17 cellular contexts compared by ENCODE assay signal in genomic region chr6:147170269-147170668, GRCh38. TPM values are rescaled to one million over a fixed set of nuclear protein-coding genes. Genes with fewer than 3 reads are reported as not detected.
DNase-seq lines count a peak whose midpoint lies in the region; ATAC-seq and TF ChIP-seq lines count a peak whose summit lies in the region.
"Had no signal": no experiment of that assay in that cellular context is flagged by ENCODE, and none has a peak within 500 bp of the region (broad histone marks: within the 10 kb centered on the region; RNA-seq: fewer than 3 reads in every experiment).

No MANE protein-coding gene starts in this region.

- no peak overlapping the region for H2BK5ac ChIP-seq in mesenchymal stem cell (ENCODE audit: low read depth, low read length, poor library complexity, severe bottlenecking)

- no peak overlapping the region for H4K8ac ChIP-seq in mesenchymal stem cell (ENCODE audit: low read length)

- ATAC-seq in HG02759 (IDR thresholded peaks at IDR 0.05; ENCODE audit: unreplicated experiment): no peak
- no peak for ATAC-seq in sciatic nerve
- ATAC-seq: pancreas, T-cell had no signal

- H3K36me3 ChIP-seq in MG63 (no peaks in the 10 kb centered on the region), mesenchymal stem cell (ENCODE audit: control insufficient read depth in 1 of 2, insufficient read depth in 2 of 2, low read depth in 1 of 2, low read length in 2 of 2) (no peaks in the 10 kb centered on the region)
- H3K36me3 ChIP-seq: adrenal gland, BLaER1, pancreas had no signal

- H3K4me3 ChIP-seq in AG09309 (ENCODE audit: control insufficient read depth, low read depth, low read length) (no peak overlapping the region), MG63 (no peak overlapping the region), mesenchymal stem cell (ENCODE audit: insufficient read depth in 1 of 2, low read depth in 1 of 2, low read length in 2 of 2) (no peak overlapping the region)
- H3K4me3 ChIP-seq: adrenal gland, BLaER1, pancreas had no signal

- H3K9me3 ChIP-seq in MG63 (no peaks in the 10 kb centered on the region), mesenchymal stem cell (ENCODE audit: control insufficient read depth, low read length) (no peaks in the 10 kb centered on the region)
- H3K9me3 ChIP-seq: adrenal gland, BLaER1, pancreas had no signal

- no peaks in the 10 kb centered on the region for H3K27me3 ChIP-seq in MG63
- no peaks in the 10 kb centered on the region for H3K27me3 ChIP-seq in mesenchymal stem cell (ENCODE audit: control insufficient read depth in 1 of 2, insufficient read depth in 1 of 2, low read length in 2 of 2)
- H3K27me3 ChIP-seq: adrenal gland, BLaER1, pancreas had no signal

- no peak overlapping the region for H3K4ac ChIP-seq in mesenchymal stem cell (ENCODE audit: low read depth in 1 of 2, low read length in 2 of 2)

- no peak for TF ChIP-seq CTCF in AG09309 (IDR thresholded peaks at IDR 0.05; ENCODE audit: control insufficient read depth, insufficient read depth, low read depth, low read length, missing control alignments)

- no peak overlapping the region for H3K27ac ChIP-seq in mesenchymal stem cell (ENCODE audit: low read length, poor library complexity, severe bottlenecking)
- H3K27ac ChIP-seq: adrenal gland, BLaER1, pancreas had no signal

- no peak overlapping the region for H2AFZ ChIP-seq in mesenchymal stem cell (ENCODE audit: low read depth, low read length)

- no peak overlapping the region for H3K18ac ChIP-seq in mesenchymal stem cell (ENCODE audit: low read depth in 1 of 2, low read length in 2 of 2)

- H3K9ac ChIP-seq in mesenchymal stem cell (ENCODE audit: low read length): peak overlapping the region; percentile 44
- H3K9ac ChIP-seq: BLaER1 had no signal

- H3K4me2 ChIP-seq in mesenchymal stem cell (ENCODE audit: low read length, poor library complexity, severe bottlenecking): no peak overlapping the region
- H3K4me2 ChIP-seq: BLaER1 had no signal

- H4K91ac ChIP-seq in mesenchymal stem cell (ENCODE audit: low read length): no peak overlapping the region

- H2BK12ac ChIP-seq in mesenchymal stem cell (ENCODE audit: low read length in 2 of 2): no peak overlapping the region

- no peak overlapping the region for H2BK15ac ChIP-seq in mesenchymal stem cell (ENCODE audit: low read depth, poor library complexity, severe bottlenecking)

- intact Hi-C loops in cardiac septum (cut with DNase I) (no loop called here), sciatic nerve (cut with DNase I) (no loop called here)

- no peak overlapping the region for H2AK5ac ChIP-seq in mesenchymal stem cell (ENCODE audit: low read length, severe bottlenecking)

- H3K4me1 ChIP-seq in mesenchymal stem cell (ENCODE audit: control insufficient read depth, insufficient read depth, low read depth, low read length): no peaks in the 10 kb centered on the region
- H3K4me1 ChIP-seq: adrenal gland, BLaER1, pancreas had no signal

- H2BK120ac ChIP-seq in mesenchymal stem cell (ENCODE audit: low read depth, low read length): no peak overlapping the region

- DNase-seq in AG09309 (ENCODE audit: low read depth) (peak; percentile 89), MG63 (peak; percentile 50), dedifferentiated amniotic fluid mesenchymal stem cell (ENCODE audit: extremely low spot score) (peak; percentile 94), mesenchymal stem cell (peak; percentile 56), cardiac septum (ENCODE audit: low spot score) (no peak), NCI-H187 treated with DMSO at 0.1 percent for 48 hours (lab: John Stamatoyannopoulos, UW) (no peak), sciatic nerve (ENCODE audit: low spot score) (no peak)
- DNase-seq: activated CD4-positive, alpha-beta T cell treated with anti-CD3 and anti-CD28 coated beads for 1 hour; activated T-cell treated with anti-CD3 and anti-CD28 coated beads, Interleukin-2, amount 50 U/mL, for 24 hours; adrenal gland; effector CD4-positive, alpha-beta T cell; H7; NCI-H1105 treated with DMSO at 0.1 percent for 48 hours; pancreas; T-cell had no signal

- H3K79me1 ChIP-seq in mesenchymal stem cell (replicated peaks; ENCODE audit: low read length, poor library complexity, severe bottlenecking): no peaks in the 10 kb centered on the region

- no peak overlapping the region for H3K23ac ChIP-seq in mesenchymal stem cell (ENCODE audit: low read length in 2 of 2)

- WGBS in mesenchymal stem cell: no CpG with 5 or more reads among the region's 1 CpG

- no peak overlapping the region for H3K14ac ChIP-seq in mesenchymal stem cell (ENCODE audit: low read length in 2 of 2)

RNA-seq across cellular contexts. Expression of gene STXBP5, which starts 33.9 kb away (rescaled TPM):
- total RNA-seq in MG63 (2014; rRNA removed; shearing (Covaris generic); ENCODE audit: low replicate concordance): 6.0 and 8.9 TPM in 2 replicates
- 10.6 TPM for polyA plus RNA-seq in mesenchymal stem cell (2013, experiment 1 of 2)
- 10.0 TPM for polyA plus RNA-seq in mesenchymal stem cell (2013, experiment 2 of 2)
- total RNA-seq in cardiac septum (17.7 TPM), sciatic nerve (26.2 TPM)

Comparison
In these comparisons a context has a peak if more than half of its experiments do, and no peak if none do; other contexts are left out.
1. DNase-seq: peak in AG09309 (single experiment), MG63 (single experiment), dedifferentiated amniotic fluid mesenchymal stem cell (single experiment) and mesenchymal stem cell (single experiment); none in cardiac septum (single experiment), NCI-H187 treated with DMSO at 0.1 percent for 48 hours (single experiment) and sciatic nerve (single experiment).